8 cellular contexts compared by ENCODE assay signal in genomic region chr1:211352985-211353515, GRCh38. TPM values are rescaled to one million over a fixed set of nuclear protein-coding genes. Genes with fewer than 3 reads are reported as not detected.
DNase-seq lines count a peak whose midpoint lies in the region; ATAC-seq and TF ChIP-seq lines count a peak whose summit lies in the region.

No MANE protein-coding gene starts in this region.

- H3K36me3 Mint-ChIP-seq in CD4-positive, alpha-beta T cell (ENCODE audit: low read depth), result peaks cover 57% of the 10 kb centered on the region
- H3K36me3 Mint-ChIP-seq in memory B cell, result peaks cover 29% of the 10 kb centered on the region

- in situ Hi-C loops in astrocyte of the cerebellum (cut with HindIII; ENCODE audit: low sequenced_read_pairs), result no loop called here

- CTCF ChIA-PET in CD4-positive, alpha-beta T cell (lab: Charles Lee), result interaction anchor here (1.6 kb wide), 1 partner anchor 30 kb away, joined by 5 read pairs; no protein-coding TSS in a partner anchor

- POLR2A ChIA-PET in CD4-positive, alpha-beta T cell (lab: Charles Lee), result interaction anchor here (1.1 to 1.5 kb wide), 3 partner anchors 14 to 83 kb away, joined by 3 to 7 read pairs (median 3); partner anchors contain the start of gene TRAF5

- no peaks in the 10 kb centered on the region for H3K9me3 Mint-ChIP-seq in CD4-positive, alpha-beta T cell
- H3K9me3 Mint-ChIP-seq in memory B cell, result peaks cover 4% of the 10 kb centered on the region

- H3K4me3 Mint-ChIP-seq in CD4-positive, alpha-beta T cell, result peak overlapping the region; percentile 86
- peak overlapping the region; percentile 83 for H3K4me3 Mint-ChIP-seq in memory B cell

- TF ChIP-seq CTCF in CD4-positive, alpha-beta T cell (IDR thresholded peaks at IDR 0.05), result peak; percentile 58
- TF ChIP-seq CTCF in astrocyte of the cerebellum (IDR thresholded peaks at IDR 0.05; ENCODE audit: low read depth, low read length, missing control alignments) (peak; percentile 62), tibial artery (IDR thresholded peaks at IDR 0.05) (peak; percentile 35 to 45)

- H3K4me3 ChIP-seq in astrocyte of the cerebellum (ENCODE audit: low read depth, low read length) (no peak overlapping the region), tibial artery (no peak overlapping the region)

- intact Hi-C loops in CD4-positive, alpha-beta T cell (cut with DNase I, micrococcal nuclease), result loop anchor here in 1 of 2 experiments (1.0 kb wide), 1 partner anchor 30 kb away; no protein-coding TSS in a partner anchor
- intact Hi-C loops in tibial artery (cut with DNase I; ENCODE audit: low total_unique reads), result no loop called here

- peak overlapping the region; percentile 15 for H3K27ac ChIP-seq in CD4-positive, alpha-beta T cell (ENCODE audit: low read depth, low read length)
- H3K27ac ChIP-seq in tibial artery, result no peak overlapping the region

- H3K4me1 Mint-ChIP-seq in CD4-positive, alpha-beta T cell (ENCODE audit: low read depth), result peaks cover 71% of the 10 kb centered on the region
- peaks cover 45% of the 10 kb centered on the region for H3K4me1 Mint-ChIP-seq in memory B cell

- peak overlapping the region; percentile 87 for H3K27ac Mint-ChIP-seq in CD4-positive, alpha-beta T cell
- peak overlapping the region; percentile 92 for H3K27ac Mint-ChIP-seq in memory B cell

- no peaks in the 10 kb centered on the region for H3K9me3 ChIP-seq in CD4-positive, alpha-beta T cell (ENCODE audit: control insufficient read depth, low read length)
- H3K9me3 ChIP-seq in tibial artery, result no peaks in the 10 kb centered on the region

- H3K27me3 Mint-ChIP-seq in CD4-positive, alpha-beta T cell, result no peaks in the 10 kb centered on the region
- H3K27me3 Mint-ChIP-seq in memory B cell, result no peaks in the 10 kb centered on the region

- peaks cover 0 to 25% (median 5%) of the 10 kb centered on the region in 4 donors for H3K4me1 ChIP-seq in tibial artery

- ATAC-seq in CD4-positive, alpha-beta T cell (ENCODE audit: poor library complexity), result peak; percentile 85
- ATAC-seq in HG03196 (IDR thresholded peaks at IDR 0.05; ENCODE audit: unreplicated experiment), result peak; percentile 65
- peak; percentile 82 for ATAC-seq in memory B cell (ENCODE audit: low read depth)

- DNase-seq in CD4-positive, alpha-beta T cell, result peak in 9 of 10 experiments; percentile 32 to 59 (median 48)
- peak; percentile 48 for DNase-seq in GM19238 (ENCODE audit: insufficient read length, low spot score)
- DNase-seq in SW480 (ENCODE audit: low spot score), result peak; percentile 99
- DNase-seq in astrocyte of the cerebellum (ENCODE audit: low read depth), result no peak
- peak; percentile 57 to 64 for DNase-seq in memory B cell (ENCODE audit: low spot score in 2 of 2)
- DNase-seq in tibial artery, result no peak
- DNase-seq in amygdala (lab: John Stamatoyannopoulos, UW), result no peak

- H3K27me3 ChIP-seq in CD4-positive, alpha-beta T cell (ENCODE audit: control insufficient read depth, insufficient read depth, low read length), result no peaks in the 10 kb centered on the region
- no peaks in the 10 kb centered on the region for H3K27me3 ChIP-seq in tibial artery

- peaks cover 0 to 29% (median 23%) of the 10 kb centered on the region in 3 donors for H3K36me3 ChIP-seq in tibial artery

RNA-seq across cellular contexts. Expression of gene TRAF5, which starts 26.4 kb away (rescaled TPM):
- total RNA-seq in CD4-positive, alpha-beta T cell, result 10 to 100 TPM; 21.9 to 23.2 TPM

Comparison
In these comparisons a context has a peak if more than half of its experiments do, and no peak if none do; other contexts are left out.
1. DNase-seq: peak in CD4-positive, alpha-beta T cell (9 of 10), GM19238 (single experiment), SW480 (single experiment) and memory B cell (2 of 2); none in astrocyte of the cerebellum (single experiment), tibial artery (0 of 2) and amygdala (0 of 56).
2. Peak in every context shown above with its lines, with median percentiles within 50 percentile points of each other: ATAC-seq and CTCF ChIP-seq.